9 cellular contexts compared by ENCODE assay signal in genomic region chr20:48831702-48832422, GRCh38. TPM values are rescaled to one million over a fixed set of nuclear protein-coding genes. Genes with fewer than 3 reads are reported as not detected.
DNase-seq lines count a peak whose midpoint lies in the region; ATAC-seq and TF ChIP-seq lines count a peak whose summit lies in the region.
"Had no signal": no experiment of that assay in that cellular context is flagged by ENCODE, and none has a peak within 500 bp of the region (broad histone marks: within the 10 kb centered on the region; RNA-seq: fewer than 3 reads in every experiment).

No MANE protein-coding gene starts in this region.

- H3K36me3 ChIP-seq in Karpas-422 (ENCODE audit: insufficient read depth, low read length) (no peaks in the 10 kb centered on the region), mucosa of descending colon (ENCODE audit: low read depth) (no peaks in the 10 kb centered on the region)

- H3K9me3 Mint-ChIP-seq in activated T-cell treated with anti-CD3 and anti-CD28 coated beads, Interleukin-2, amount 50 U/mL, for 4 hours: no peaks in the 10 kb centered on the region
- H3K9me3 Mint-ChIP-seq: endodermal cell had no signal

- no peak overlapping the region for H2AFZ ChIP-seq in Karpas-422 (ENCODE audit: low read length)

- H3K27me3 Mint-ChIP-seq in activated T-cell treated with anti-CD3 and anti-CD28 coated beads, Interleukin-2, amount 50 U/mL, for 4 hours (ENCODE audit: low read depth): no peaks in the 10 kb centered on the region

- no peak overlapping the region for H3K27ac ChIP-seq in Karpas-422 (ENCODE audit: low read length)

- H3K4me1 ChIP-seq in Karpas-422 (ENCODE audit: low read length): peaks cover 11% of the 10 kb centered on the region
- no peaks in the 10 kb centered on the region for H3K4me1 ChIP-seq in mucosa of descending colon (ENCODE audit: low read depth)

- intact Hi-C loops in mucosa of descending colon (cut with DNase I, micrococcal nuclease): no loop called here

- DNase-seq in ACHN (peak; percentile 25), Karpas-422 (no peak), cardiac fibroblast (ENCODE audit: low read depth in 2 of 2) (peak; percentile 54 to 78), mucosa of descending colon (no peak), HK-2 (ENCODE audit: unreplicated experiment) (no peak), middle frontal gyrus (ENCODE audit: extremely low spot score, low spot score) (no peak), Kasumi-1 (lab: John Stamatoyannopoulos, UW) (no peak)
- DNase-seq in activated T-cell treated with anti-CD3 and anti-CD28 coated beads, Interleukin-2, amount 50 U/mL, for 4 hours: no peak
- DNase-seq: endodermal cell had no signal

- no peaks in the 10 kb centered on the region for H3K79me2 ChIP-seq in Karpas-422 (ENCODE audit: low read length)

- peak overlapping the region; percentile 1 for H3K4me2 ChIP-seq in Karpas-422 (ENCODE audit: low read depth, low read length, poor library complexity, severe bottlenecking)

- H3K4me1 Mint-ChIP-seq in activated T-cell treated with anti-CD3 and anti-CD28 coated beads, Interleukin-2, amount 50 U/mL, for 4 hours (ENCODE audit: low read depth): peaks cover 12% of the 10 kb centered on the region

- H3K36me3 Mint-ChIP-seq in activated T-cell treated with anti-CD3 and anti-CD28 coated beads, Interleukin-2, amount 50 U/mL, for 4 hours (ENCODE audit: insufficient read depth): no peaks in the 10 kb centered on the region

- H3K9me3 ChIP-seq in Karpas-422 (ENCODE audit: low read length) (no peaks in the 10 kb centered on the region), mucosa of descending colon (no peaks in the 10 kb centered on the region)

- no peaks in the 10 kb centered on the region for H3K27me3 ChIP-seq in Karpas-422 (ENCODE audit: low read length)

- no peaks in the 10 kb centered on the region for H3K9me2 ChIP-seq in Karpas-422 (replicated peaks; ENCODE audit: insufficient read depth, low read length)

- TF ChIP-seq CTCF in cardiac fibroblast (IDR thresholded peaks at IDR 0.05; ENCODE audit: low read depth, low read length) (no peak), mucosa of descending colon (IDR thresholded peaks at IDR 0.05) (no peak)

- no peaks in the 10 kb centered on the region for H4K20me1 ChIP-seq in Karpas-422 (ENCODE audit: insufficient read depth, low read depth, low read length)

- ATAC-seq in mucosa of descending colon: peak; percentile 5
- ATAC-seq in activated T-cell treated with anti-CD3 and anti-CD28 coated beads, Interleukin-2, amount 50 U/mL, for 4 hours: no peak

- no peak overlapping the region for H3K4me3 Mint-ChIP-seq in activated T-cell treated with anti-CD3 and anti-CD28 coated beads, Interleukin-2, amount 50 U/mL, for 4 hours
- H3K4me3 Mint-ChIP-seq: endodermal cell had no signal

- in situ Hi-C loops in ACHN (cut with HindIII; ENCODE audit: low pct_ligation_motif_present, low pct_unique_long_range_greater_than_20kb, low sequenced_read_pairs): no loop called here

- no peak overlapping the region for H3K4me3 ChIP-seq in Karpas-422 (ENCODE audit: low read length)
- H3K4me3 ChIP-seq in cardiac fibroblast (replicated peaks in 1 of 2; ENCODE audit: low read depth in 2 of 2, low read length in 2 of 2): no peak overlapping the region
- no peak overlapping the region for H3K4me3 ChIP-seq in mucosa of descending colon

- no peak overlapping the region for H3K9ac ChIP-seq in Karpas-422 (ENCODE audit: low read length)

RNA-seq across cellular contexts. Expression of gene PREX1, which starts 4.1 kb away (rescaled TPM):
- total RNA-seq in Karpas-422 (2014; rRNA removed; shearing (Covaris generic); ENCODE audit: low replicate concordance): not detected in 2 replicates
- total RNA-seq in mucosa of descending colon: 10 to 100 TPM in 2 of 3 donors, 1 to 10 TPM in 1; 9.9 to 14.1 (median 13.5) TPM
- 10 to 100 TPM; 28.8 to 31.4 (median 29.5) TPM for total RNA-seq in activated T-cell treated with anti-CD3 and anti-CD28 coated beads, Interleukin-2, amount 50 U/mL, for 4 hours

Comparison
In these comparisons a context has a peak if more than half of its experiments do, and no peak if none do; other contexts are left out.
1. DNase-seq: peak in ACHN (single experiment) and cardiac fibroblast (2 of 2); none in Karpas-422 (single experiment), mucosa of descending colon (0 of 3), HK-2 (single experiment), middle frontal gyrus (single experiment), Kasumi-1 (0 of 2) and activated T-cell treated with anti-CD3 and anti-CD28 coated beads, Interleukin-2, amount 50 U/mL, for 4 hours (single experiment).
2. RNA of gene PREX1, which starts 4.1 kb away (total RNA-seq): 28.8 to 31.4 TPM in activated T-cell treated with anti-CD3 and anti-CD28 coated beads, Interleukin-2, amount 50 U/mL, for 4 hours and 9.9 to 14.1 TPM in mucosa of descending colon; not detected in Karpas-422; every median in the first group is over 10 times any median in the second.